In the genomic region with DNA sequence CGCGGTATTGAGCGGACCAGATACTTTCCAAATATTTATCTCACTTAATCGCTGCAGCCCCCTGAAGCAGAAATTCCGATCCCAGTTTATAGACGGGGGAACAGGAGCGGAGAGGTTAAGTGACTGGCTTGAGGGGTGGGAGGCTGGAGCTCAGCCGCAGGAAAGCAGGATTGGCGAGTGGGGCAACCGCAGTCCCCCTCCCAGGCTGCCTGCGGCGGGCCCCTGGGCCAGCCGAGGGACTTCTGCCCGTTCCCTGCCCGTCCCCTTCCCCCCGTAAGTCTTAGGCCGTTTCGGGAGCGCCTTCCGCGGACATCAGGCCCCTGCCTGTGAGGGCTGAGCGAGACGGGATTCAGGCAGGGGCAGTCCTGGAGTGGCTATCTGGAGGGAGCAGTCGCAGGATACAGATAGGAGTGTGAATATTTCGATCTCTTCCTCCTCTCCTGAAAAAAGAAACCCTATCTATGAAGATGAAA, we compare ENCODE assay signal across 8 cellular contexts.
A peak's percentile ranks its signal among the peaks of the same experiment; 100 is the strongest.
DNase-seq lines count a peak whose midpoint lies in the region; TF ChIP-seq lines count a peak whose summit lies in the region.

No MANE protein-coding gene starts in this region.

- H3F3A ChIP-seq in Loucy (ENCODE audit: low read depth) = no peaks in the 10 kb centered on the region

- H3K4me3 ChIP-seq in Loucy (ENCODE audit: low read length, poor library complexity, severe bottlenecking) (peak overlapping the region; percentile 79), adipocyte (ENCODE audit: low read length) (peak overlapping the region; percentile 92), iPS-11a (ENCODE audit: low read depth, low read length) (peak overlapping the region; percentile 78), skin epidermis (peak overlapping the region; percentile 63 to 79 (median 72))

- DNase-seq in ELR (ENCODE audit: low read depth) (peak; percentile 47), adipocyte (ENCODE audit: low read depth) (peak; percentile 36)
- no peak for DNase-seq in stimulated activated CD4-positive, alpha-beta T cell treated with anti-CD3 and anti-CD28 coated beads, Interleukin-1b, Interleukin-23, amount 100 ng/mL, for 48 hours
- DNase-seq in stimulated activated CD4-positive, alpha-beta T cell treated with anti-CD3 and anti-CD28 coated beads, Interleukin-4, amount 100 ng/mL, for 4 hours = no peak
- no peak for DNase-seq in stimulated activated CD8-positive, alpha-beta memory T cell treated with anti-CD3 and anti-CD28 coated beads, Interleukin-4, amount 100 ng/mL, for 48 hours

- no peaks in the 10 kb centered on the region for H3K9me2 ChIP-seq in Loucy (replicated peaks; ENCODE audit: low read depth, low read length)

- H3K27ac ChIP-seq in skin epidermis = peak overlapping the region in 10 of 21 experiments; percentile 18 to 83 (median 48)

- peak overlapping the region; percentile 97 for H2AFZ ChIP-seq in Loucy (ENCODE audit: low read length)

- H3K36me3 ChIP-seq in Loucy (ENCODE audit: insufficient read depth, low read length) = no peaks in the 10 kb centered on the region
- no peaks in the 10 kb centered on the region for H3K36me3 ChIP-seq in adipocyte (ENCODE audit: control insufficient read depth, insufficient read depth, low read length, severe bottlenecking)

- H3K9me3 ChIP-seq in Loucy (ENCODE audit: insufficient read depth, low read depth, low read length) (no peaks in the 10 kb centered on the region), adipocyte (ENCODE audit: control insufficient read depth, low read length) (no peaks in the 10 kb centered on the region)

- H3K4me1 ChIP-seq in Loucy (ENCODE audit: insufficient read depth, low read length, poor library complexity, severe bottlenecking) = peaks cover 23% of the 10 kb centered on the region
- peaks cover 12% of the 10 kb centered on the region for H3K4me1 ChIP-seq in adipocyte (ENCODE audit: control insufficient read depth, insufficient read depth, low read length)

- H3K4me2 ChIP-seq in Loucy (ENCODE audit: low read depth, low read length, poor library complexity, severe bottlenecking) = peak overlapping the region; percentile 92

- H3K9ac ChIP-seq in Loucy (ENCODE audit: low read depth, low read length, poor library complexity, severe bottlenecking) = peak overlapping the region; percentile 79
- H3K9ac ChIP-seq in adipocyte (ENCODE audit: low read length) = peak overlapping the region; percentile 83

- H4K20me1 ChIP-seq in Loucy (ENCODE audit: insufficient read depth, low read length, poor library complexity, severe bottlenecking) = no peaks in the 10 kb centered on the region

- no peak for TF ChIP-seq CTCF in Loucy (conservative IDR thresholded peaks at IDR 0.05; ENCODE audit: low read length)

- H3K27me3 ChIP-seq in Loucy (ENCODE audit: insufficient read depth, low read length, poor library complexity, severe bottlenecking) (peaks cover 5% of the 10 kb centered on the region), adipocyte (replicated peaks; ENCODE audit: control insufficient read depth, insufficient read depth, low read length) (peaks cover 20% of the 10 kb centered on the region)

- no peaks in the 10 kb centered on the region for H3K79me2 ChIP-seq in Loucy (ENCODE audit: insufficient read depth, low read length)

Comparison
In these comparisons a context has a peak if more than half of its experiments do, and no peak if none do; other contexts are left out.
1. DNase-seq: peak in ELR (single experiment) and adipocyte (single experiment); none in stimulated activated CD4-positive, alpha-beta T cell treated with anti-CD3 and anti-CD28 coated beads, Interleukin-1b, Interleukin-23, amount 100 ng/mL, for 48 hours (single experiment), stimulated activated CD4-positive, alpha-beta T cell treated with anti-CD3 and anti-CD28 coated beads, Interleukin-4, amount 100 ng/mL, for 4 hours (0 of 2) and stimulated activated CD8-positive, alpha-beta memory T cell treated with anti-CD3 and anti-CD28 coated beads, Interleukin-4, amount 100 ng/mL, for 48 hours (single experiment).
2. Peak in every context shown above with its lines, with median percentiles within 50 percentile points of each other: H3K4me3 ChIP-seq.